1 cellular context compared by ENCODE assay signal in genomic region chr4:119212964-119213606, GRCh38.
A peak's percentile ranks its signal among the peaks of the same experiment; 100 is the strongest.
TF ChIP-seq lines count a peak whose summit lies in the region.

No MANE protein-coding gene starts in this region.

TF ChIP-seq in HepG2, 621 proteins besides CTCF, POLR2A, EP300 and RAD21 (continued from another document and continues in another):
- TF ChIP-seq TARDBP (CRISPR knock-in tag; IDR thresholded peaks at IDR 0.05) (peak; percentile 19; the same call in 1 of the 2 replicates), MAX (IDR thresholded peaks at IDR 0.05) (peak; percentile 74), CEBPB (IDR thresholded peaks at IDR 0.05; ENCODE audit: borderline replicate concordance, low read depth, low read length) (no peak), PHF8 (CRISPR knock-in tag; IDR thresholded peaks at IDR 0.05) (peak; percentile 63), KLF12 (CRISPR knock-in tag; IDR thresholded peaks at IDR 0.05; ENCODE audit: borderline replicate concordance) (peak; percentile 75; the same call in 1 of the 2 replicates), FLYWCH1 (CRISPR knock-in tag; IDR thresholded peaks at IDR 0.05) (no peak), ZNF34 (CRISPR knock-in tag; IDR thresholded peaks at IDR 0.05; ENCODE audit: borderline replicate concordance) (no peak), TFDP1 (CRISPR knock-in tag; IDR thresholded peaks at IDR 0.05; ENCODE audit: borderline replicate concordance) (peak; percentile 68; the same call in 1 of the 2 replicates), STAG1 (CRISPR knock-in tag; IDR thresholded peaks at IDR 0.05) (peak; percentile 43), MTA1 (CRISPR knock-in tag; IDR thresholded peaks at IDR 0.05; ENCODE audit: borderline replicate concordance) (peak; percentile 65; the same call in 1 of the 2 replicates), MEIS1 (CRISPR knock-in tag; IDR thresholded peaks at IDR 0.05; ENCODE audit: borderline replicate concordance) (0 out of 2 replicates have a peak, but pooled peaks have one; percentile 25), ATM (IDR thresholded peaks at IDR 0.05; ENCODE audit: borderline replicate concordance) (no peak), ZNF784 (CRISPR knock-in tag; IDR thresholded peaks at IDR 0.05; ENCODE audit: borderline replicate concordance) (peak; percentile 68; the same call in 1 of the 2 replicates), ZNF639 (CRISPR knock-in tag; conservative IDR thresholded peaks at IDR 0.05) (0 out of 2 replicates have a peak, but pooled peaks have one; percentile 44), SOX6 (IDR thresholded peaks at IDR 0.05) (no peak), SOX6 (CRISPR knock-in tag; IDR thresholded peaks at IDR 0.05) (peak; percentile 17; the same call in 1 of the 2 replicates), ZNF292 (CRISPR knock-in tag; IDR thresholded peaks at IDR 0.05; ENCODE audit: borderline replicate concordance, low read depth) (peak; percentile 89; the same call in 1 of the 2 replicates), NCOA5 (CRISPR knock-in tag; IDR thresholded peaks at IDR 0.05) (no peak), PATZ1 (CRISPR knock-in tag; IDR thresholded peaks at IDR 0.05) (0 out of 2 replicates have a peak, but pooled peaks have one; percentile 21), ZNF878 (CRISPR knock-in tag; IDR thresholded peaks at IDR 0.05) (no peak), ZNF318 (CRISPR knock-in tag; IDR thresholded peaks at IDR 0.05) (no peak; the same call in 1 of the 2 replicates), MAZ (IDR thresholded peaks at IDR 0.05; ENCODE audit: borderline replicate concordance, low read depth, low read length) (no peak), MAZ (CRISPR knock-in tag; IDR thresholded peaks at IDR 0.05; ENCODE audit: low read depth) (no peak), ZHX1 (CRISPR knock-in tag; IDR thresholded peaks at IDR 0.05; ENCODE audit: low read depth) (no peak), ATF7-NPFF (CRISPR knock-in tag; IDR thresholded peaks at IDR 0.05; ENCODE audit: low read depth) (peak; percentile 78), MAF1 (CRISPR knock-in tag; IDR thresholded peaks at IDR 0.05; ENCODE audit: borderline replicate concordance) (no peak), ZMYM4 (CRISPR knock-in tag; IDR thresholded peaks at IDR 0.05) (peak; percentile 44), HOXA5 (CRISPR knock-in tag; IDR thresholded peaks at IDR 0.05) (peak; percentile 47; the same call in 1 of the 2 replicates), EZH2 (conservative IDR thresholded peaks at IDR 0.05; ENCODE audit: low read depth, low read length) (no peak), SALL1 (CRISPR knock-in tag; IDR thresholded peaks at IDR 0.05) (peak; percentile 74), ZNF710 (CRISPR knock-in tag; IDR thresholded peaks at IDR 0.05; ENCODE audit: borderline replicate concordance) (peak; percentile 64; the same call in 1 of the 2 replicates), ZBTB3 (CRISPR knock-in tag; IDR thresholded peaks at IDR 0.05; ENCODE audit: borderline replicate concordance, low read depth) (peak; percentile 62; the same call in 1 of the 2 replicates), BRD4 (CRISPR knock-in tag; IDR thresholded peaks at IDR 0.05) (peak; percentile 71; the same call in 1 of the 2 replicates), PAXIP1 (CRISPR knock-in tag; conservative IDR thresholded peaks at IDR 0.05) (peak; percentile 52), ZNF160 (CRISPR knock-in tag; IDR thresholded peaks at IDR 0.05) (no peak; the same call in none of the 2 replicates)
